Comparison of ENCODE assay signal across 1 cellular context in genomic region chr20:63743210-63743970, GRCh38.
TF ChIP-seq lines count a peak whose summit lies in the region.

No MANE protein-coding gene starts in this region.

TF ChIP-seq in HCT116, 20 proteins besides CTCF, POLR2A, EP300 and RAD21:
- TF ChIP-seq REST (IDR thresholded peaks at IDR 0.05; ENCODE audit: low read depth) = no peak
- TF ChIP-seq JUND (IDR thresholded peaks at IDR 0.05) = no peak
- no peak for TF ChIP-seq EGR1 (IDR thresholded peaks at IDR 0.05; ENCODE audit: low read depth)
- TF ChIP-seq POLR2AphosphoS5 (IDR thresholded peaks at IDR 0.05; ENCODE audit: low read depth, low read length) = no peak
- no peak for TF ChIP-seq CEBPB (IDR thresholded peaks at IDR 0.05; ENCODE audit: low read depth)
- no peak for TF ChIP-seq MAX (IDR thresholded peaks at IDR 0.05)
- TF ChIP-seq EZH2phosphoT487 (IDR thresholded peaks at IDR 0.05; ENCODE audit: borderline replicate concordance) = no peak
- TF ChIP-seq ATF3 (IDR thresholded peaks at IDR 0.05) = no peak
- TF ChIP-seq SP1 (IDR thresholded peaks at IDR 0.05; ENCODE audit: low read depth) = no peak
